Comparison of ENCODE assay signal across 8 cellular contexts in genomic region chr19:39400997-39401548, GRCh38. TPM values are rescaled to one million over a fixed set of nuclear protein-coding genes. Genes with fewer than 3 reads are reported as not detected.
DNase-seq lines count a peak whose midpoint lies in the region; ATAC-seq, FAIRE-seq and TF ChIP-seq lines count a peak whose summit lies in the region.

No MANE protein-coding gene starts in this region.

- POLR2A ChIA-PET in WTC11 (lab: Charles Lee) = interaction anchor here (1.1 to 3.5 kb wide), 4 partner anchors 10 to 31 kb away, joined by 3 to 25 read pairs (median 6); partner anchors contain the start of genes MED29 and PAF1

- CTCF ChIA-PET in WTC11 (lab: Charles Lee) = interaction anchor here (1.8 to 2.4 kb wide), 3 partner anchors 10 to 73 kb away, joined by 4 to 12 read pairs (median 9); partner anchors contain the start of genes MED29, PAF1 and PLEKHG2

- H3K9ac ChIP-seq in keratinocyte (ENCODE audit: control insufficient read depth, extremely low read depth, insufficient read depth, low read length) = peak overlapping the region; percentile 92

- H3K9me3 Mint-ChIP-seq in T-helper 2 cell treated with Interferon-gamma antibody and Interleukin-4, amounts not matched to agents 5 μg/mL and 100 μg/mL, for 36 hours = no peaks in the 10 kb centered on the region
- H3K9me3 Mint-ChIP-seq in WTC11 = no peaks in the 10 kb centered on the region

- H3K9me1 ChIP-seq in keratinocyte (ENCODE audit: control insufficient read depth, extremely low read depth, insufficient read depth, low read length) = no peaks in the 10 kb centered on the region

- H3K27ac ChIP-seq in keratinocyte (ENCODE audit: control insufficient read depth, insufficient read depth, low read length) (peak overlapping the region; percentile 98), substantia nigra (ENCODE audit: low read depth, low read length, poor library complexity, severe bottlenecking) (peak overlapping the region; percentile 93), ovary (peak overlapping the region in 1 of 2 donors; percentile 99)

- H3K27me3 ChIP-seq in keratinocyte (ENCODE audit: control insufficient read depth, extremely low read depth, insufficient read depth, low read length) = no peaks in the 10 kb centered on the region
- H3K27me3 ChIP-seq in ovary = no peaks in the 10 kb centered on the region

- H3K4me1 Mint-ChIP-seq in T-helper 2 cell treated with Interferon-gamma antibody and Interleukin-4, amounts not matched to agents 5 μg/mL and 100 μg/mL, for 36 hours (ENCODE audit: low read depth) = peaks cover 56% of the 10 kb centered on the region
- peaks cover 42% of the 10 kb centered on the region for H3K4me1 Mint-ChIP-seq in WTC11

- FAIRE-seq in keratinocyte (lab: Jason Lieb, UNC) = no peak

- dilution Hi-C loops in keratinocyte (cut with MboI; ENCODE audit: extremely low pct_ligation_motif_present, low sequenced_read_pairs) = no loop called here

- peak overlapping the region; percentile 95 for H3K27ac Mint-ChIP-seq in T-helper 2 cell treated with Interferon-gamma antibody and Interleukin-4, amounts not matched to agents 5 μg/mL and 100 μg/mL, for 36 hours
- H3K27ac Mint-ChIP-seq in WTC11 = peak overlapping the region; percentile 81

- no peaks in the 10 kb centered on the region for H3K27me3 Mint-ChIP-seq in T-helper 2 cell treated with Interferon-gamma antibody and Interleukin-4, amounts not matched to agents 5 μg/mL and 100 μg/mL, for 36 hours (ENCODE audit: low read depth)
- no peaks in the 10 kb centered on the region for H3K27me3 Mint-ChIP-seq in WTC11 (ENCODE audit: low read depth)

- WGBS in ovary, 3 donors = 45 to 61% (median 52%) methylated on average over 6 of the region's 6 CpGs

- H3K4me3 ChIP-seq in keratinocyte (ENCODE audit: control insufficient read depth in 2 of 3, extremely low read depth in 1 of 3, insufficient read depth in 2 of 3, low read depth in 1 of 3, low read length in 3 of 3) (no peak overlapping the region), ovary (no peak overlapping the region)

- H3K36me3 ChIP-seq in keratinocyte (ENCODE audit: control insufficient read depth in 2 of 2, extremely low read depth in 1 of 2, insufficient read depth in 2 of 2, low read length in 2 of 2) (peaks cover 0 to 5% of the 10 kb centered on the region in 2 experiments), ovary (no peaks in the 10 kb centered on the region)

- TF ChIP-seq CTCF in WTC11 (IDR thresholded peaks at IDR 0.05) (no peak), keratinocyte (optimal IDR thresholded peaks at IDR 0.05 in 1 of 3, IDR thresholded peaks at IDR 0.05 in 1 of 3, conservative IDR thresholded peaks at IDR 0.05 in 1 of 3; ENCODE audit: extremely low read depth in 1 of 3, insufficient read depth in 2 of 3, low read length in 3 of 3) (no peak), ovary (IDR thresholded peaks at IDR 0.05) (no peak)

- intact Hi-C loops in ovary (cut with DNase I) = loop anchor here in 1 of 4 donors (5.0 kb wide), 1 partner anchor 574 kb away; no protein-coding TSS in a partner anchor

- peaks cover 16% of the 10 kb centered on the region for H3K36me3 Mint-ChIP-seq in T-helper 2 cell treated with Interferon-gamma antibody and Interleukin-4, amounts not matched to agents 5 μg/mL and 100 μg/mL, for 36 hours (ENCODE audit: low read depth)
- H3K36me3 Mint-ChIP-seq in WTC11 = peaks cover 2% of the 10 kb centered on the region; the same call in 1 of the 2 replicates

- TF ChIP-seq POLR2A in ovary (IDR thresholded peaks at IDR 0.05) = no peak

- H3K4me3 Mint-ChIP-seq in T-helper 2 cell treated with Interferon-gamma antibody and Interleukin-4, amounts not matched to agents 5 μg/mL and 100 μg/mL, for 36 hours = peak overlapping the region; percentile 63
- H3K4me3 Mint-ChIP-seq in WTC11 = no peak overlapping the region; the same call in 1 of the 2 replicates

- H3K79me2 ChIP-seq in keratinocyte (ENCODE audit: control insufficient read depth, insufficient read depth, low read length) = no peaks in the 10 kb centered on the region

- H3K4me1 ChIP-seq in keratinocyte (ENCODE audit: control insufficient read depth, extremely low read depth, insufficient read depth, low read length) (peaks cover 48% of the 10 kb centered on the region), ovary (ENCODE audit: insufficient read depth) (peaks cover 8% of the 10 kb centered on the region)

- no peaks in the 10 kb centered on the region for H4K20me1 ChIP-seq in keratinocyte (ENCODE audit: control insufficient read depth, extremely low read depth, insufficient read depth, low read length)

- ATAC-seq in WTC11 = no peak
- no peak for ATAC-seq in GM19351 (IDR thresholded peaks at IDR 0.05; ENCODE audit: unreplicated experiment)

- no peak for DNase-seq in T-helper 2 cell treated with Interferon-gamma antibody and Interleukin-4, amounts not matched to agents 5 μg/mL and 100 μg/mL, for 36 hours (ENCODE audit: low spot score)
- DNase-seq in T-helper 2 cell = no peak
- DNase-seq in WTC11 (ENCODE audit: low spot score) = no peak
- no peak for DNase-seq in keratinocyte (ENCODE audit: low read depth, low spot score)
- no peak for DNase-seq in substantia nigra (lab: John Stamatoyannopoulos, UW)
- DNase-seq in kidney glomerular epithelial cell (lab: John Stamatoyannopoulos, UW) = no peak
- no peak for DNase-seq in ovary

- no peak overlapping the region for H3K4me2 ChIP-seq in keratinocyte (ENCODE audit: control insufficient read depth, extremely low read depth, insufficient read depth, low read depth, low read length)

- no peaks in the 10 kb centered on the region for H3K9me3 ChIP-seq in keratinocyte (ENCODE audit: control insufficient read depth, low read depth, low read length)
- H3K9me3 ChIP-seq in ovary = no peaks in the 10 kb centered on the region

- TF ChIP-seq EP300 in ovary (IDR thresholded peaks at IDR 0.05) = no peak

- H2AFZ ChIP-seq in keratinocyte (ENCODE audit: control insufficient read depth, low read length) = no peak overlapping the region

TF ChIP-seq in WTC11, 78 proteins besides CTCF, POLR2A, EP300 and RAD21 (continues in another document):
- no peak for TF ChIP-seq ZNF317 (CRISPR knock-in tag; IDR thresholded peaks at IDR 0.05; ENCODE audit: borderline replicate concordance, low read depth)

RNA-seq across cellular contexts. Expression of gene ZFP36, which starts 5.6 kb away (rescaled TPM):
- total RNA-seq in WTC11 (2021) (17.3 to 22.2 TPM (median 18.4 TPM) in 3 replicates), ovary (100 to 1,000 TPM in 6 of 7 donors, 10 to 100 TPM in 1; 78.1 to 995 (median 152) TPM)
- polyA plus RNA-seq in keratinocyte (10.4 to 14.2 TPM (median 12.8 TPM) in 3 replicates), ovary (100 to 1,000 TPM; 204 to 320 TPM)
- polyA plus RNA-seq in keratinocyte (2011; ENCODE audit: low read depth) = 66.8 TPM
- polyA plus RNA-seq in keratinocyte (2011; cell fraction: cytosol; rRNA removed) = 11.3 and 17.9 TPM in 2 replicates
- 93.2 and 153 TPM in 2 replicates for polyA plus RNA-seq in keratinocyte (2011; cell fraction: nucleus; rRNA removed)
- polyA plus RNA-seq in keratinocyte (2012; ENCODE audit: low replicate concordance) = 35.1 and 305 TPM in 2 replicates
- 6.3 to 18.5 TPM (median 9.8 TPM) in 3 replicates for polyA minus RNA-seq in keratinocyte
- 40.3 TPM for polyA minus RNA-seq in keratinocyte (2011; cell fraction: cytosol; rRNA and poly(A)+ RNA removed)
- 35.3 and 40.7 TPM in 2 replicates for polyA minus RNA-seq in keratinocyte (2011; cell fraction: nucleus; rRNA and poly(A)+ RNA removed)

RNA-seq across cellular contexts. Expression of gene MED29, which starts 9.9 kb away (rescaled TPM):
- total RNA-seq in WTC11 (2021) = 37.6 to 42.9 TPM (median 39.4 TPM) in 3 replicates
- 14.7 to 18.8 TPM (median 18.2 TPM) in 3 replicates for polyA plus RNA-seq in keratinocyte
- polyA plus RNA-seq in keratinocyte (2011; ENCODE audit: low read depth) = 20.0 TPM
- 18.8 and 23.9 TPM in 2 replicates for polyA plus RNA-seq in keratinocyte (2011; cell fraction: cytosol; rRNA removed)
- 15.6 and 18.3 TPM in 2 replicates for polyA plus RNA-seq in keratinocyte (2011; cell fraction: nucleus; rRNA removed)
- polyA plus RNA-seq in keratinocyte (2012; ENCODE audit: low replicate concordance) = 9.2 and 15.5 TPM in 2 replicates
- 18.8 to 47.0 TPM (median 20.1 TPM) in 3 replicates for polyA minus RNA-seq in keratinocyte
- 17.8 TPM for polyA minus RNA-seq in keratinocyte (2011; cell fraction: cytosol; rRNA and poly(A)+ RNA removed)
- 6.0 and 8.5 TPM in 2 replicates for polyA minus RNA-seq in keratinocyte (2011; cell fraction: nucleus; rRNA and poly(A)+ RNA removed)
- total RNA-seq in ovary = 10 to 100 TPM; 27.7 to 62.9 (median 59.9) TPM
- polyA plus RNA-seq in ovary = 10 to 100 TPM; 43.5 to 48.8 TPM

RNA-seq across cellular contexts. Expression of gene PAF1, which starts 10.2 kb away (rescaled TPM):
- total RNA-seq in WTC11 (2021) (27.8 to 34.4 TPM (median 29.4 TPM) in 3 replicates), ovary (10 to 100 TPM; 31.0 to 60.2 (median 47.4) TPM)
- polyA plus RNA-seq in keratinocyte (30.7 to 53.3 TPM (median 39.4 TPM) in 3 replicates), ovary (10 to 100 TPM; 52.7 to 78.1 TPM)
- polyA plus RNA-seq in keratinocyte (2011; ENCODE audit: low read depth) = 42.1 TPM
- 37.7 and 48.7 TPM in 2 replicates for polyA plus RNA-seq in keratinocyte (2011; cell fraction: cytosol; rRNA removed)
- 52.1 and 61.1 TPM in 2 replicates for polyA plus RNA-seq in keratinocyte (2011; cell fraction: nucleus; rRNA removed)
- polyA plus RNA-seq in keratinocyte (2012; ENCODE audit: low replicate concordance) = 40.2 and 49.3 TPM in 2 replicates
- 19.4 to 34.4 TPM (median 29.8 TPM) in 3 replicates for polyA minus RNA-seq in keratinocyte
- 32.2 TPM for polyA minus RNA-seq in keratinocyte (2011; cell fraction: cytosol; rRNA and poly(A)+ RNA removed)
- polyA minus RNA-seq in keratinocyte (2011; cell fraction: nucleus; rRNA and poly(A)+ RNA removed) = 21.0 and 24.5 TPM in 2 replicates

RNA-seq across cellular contexts. Expression of gene PLEKHG2, which starts 11.4 kb away (rescaled TPM):
- total RNA-seq in WTC11 (2021) = 62.3 to 72.0 TPM (median 63.6 TPM) in 3 replicates
- 3.6 to 6.4 TPM (median 5.2 TPM) in 3 replicates for polyA plus RNA-seq in keratinocyte
- polyA plus RNA-seq in keratinocyte (2011; ENCODE audit: low read depth) = 2.9 TPM
- polyA plus RNA-seq in keratinocyte (2011; cell fraction: cytosol; rRNA removed) = 2.6 and 2.8 TPM in 2 replicates
- polyA plus RNA-seq in keratinocyte (2011; cell fraction: nucleus; rRNA removed) = 20.5 and 27.7 TPM in 2 replicates
- 4.8 and 12.2 TPM in 2 replicates for polyA plus RNA-seq in keratinocyte (2012; ENCODE audit: low replicate concordance)
- 6.0 to 50.0 TPM (median 6.2 TPM) in 3 replicates for polyA minus RNA-seq in keratinocyte
- polyA minus RNA-seq in keratinocyte (2011; cell fraction: cytosol; rRNA and poly(A)+ RNA removed) = 9.0 TPM
- polyA minus RNA-seq in keratinocyte (2011; cell fraction: nucleus; rRNA and poly(A)+ RNA removed) = 12.6 and 12.8 TPM in 2 replicates
- 10 to 100 TPM in 6 of 7 donors, 1 to 10 TPM in 1; 8.6 to 68.0 (median 33.9) TPM for total RNA-seq in ovary
- polyA plus RNA-seq in ovary = 10 to 100 TPM; 12.9 to 23.0 TPM

RNA-seq across cellular contexts. Expression of gene RPS16, which starts 34.7 kb away (rescaled TPM):
- total RNA-seq in WTC11 (2021) (2,962 to 3,158 TPM (median 2,999 TPM) in 3 replicates), ovary (1,000 to 10,000 TPM; 3,321 to 5,287 (median 4,531) TPM)
- polyA plus RNA-seq in keratinocyte (1,323 to 2,302 TPM (median 1,614 TPM) in 3 replicates), ovary (1,000 to 10,000 TPM; 2,348 to 7,403 TPM)
- 343 TPM for polyA plus RNA-seq in keratinocyte (2011; ENCODE audit: low read depth)
- polyA plus RNA-seq in keratinocyte (2011; cell fraction: cytosol; rRNA removed) = 1,568 and 2,617 TPM in 2 replicates
- polyA plus RNA-seq in keratinocyte (2011; cell fraction: nucleus; rRNA removed) = 776 and 828 TPM in 2 replicates
- polyA plus RNA-seq in keratinocyte (2012; ENCODE audit: low replicate concordance) = 2,774 and 3,181 TPM in 2 replicates
- polyA minus RNA-seq in keratinocyte = 1,316 to 1,952 TPM (median 1,376 TPM) in 3 replicates
- polyA minus RNA-seq in keratinocyte (2011; cell fraction: cytosol; rRNA and poly(A)+ RNA removed) = 2,828 TPM
- 277 and 290 TPM in 2 replicates for polyA minus RNA-seq in keratinocyte (2011; cell fraction: nucleus; rRNA and poly(A)+ RNA removed)
